Comparison of ENCODE assay signal across 9 cellular contexts in the genomic region with DNA sequence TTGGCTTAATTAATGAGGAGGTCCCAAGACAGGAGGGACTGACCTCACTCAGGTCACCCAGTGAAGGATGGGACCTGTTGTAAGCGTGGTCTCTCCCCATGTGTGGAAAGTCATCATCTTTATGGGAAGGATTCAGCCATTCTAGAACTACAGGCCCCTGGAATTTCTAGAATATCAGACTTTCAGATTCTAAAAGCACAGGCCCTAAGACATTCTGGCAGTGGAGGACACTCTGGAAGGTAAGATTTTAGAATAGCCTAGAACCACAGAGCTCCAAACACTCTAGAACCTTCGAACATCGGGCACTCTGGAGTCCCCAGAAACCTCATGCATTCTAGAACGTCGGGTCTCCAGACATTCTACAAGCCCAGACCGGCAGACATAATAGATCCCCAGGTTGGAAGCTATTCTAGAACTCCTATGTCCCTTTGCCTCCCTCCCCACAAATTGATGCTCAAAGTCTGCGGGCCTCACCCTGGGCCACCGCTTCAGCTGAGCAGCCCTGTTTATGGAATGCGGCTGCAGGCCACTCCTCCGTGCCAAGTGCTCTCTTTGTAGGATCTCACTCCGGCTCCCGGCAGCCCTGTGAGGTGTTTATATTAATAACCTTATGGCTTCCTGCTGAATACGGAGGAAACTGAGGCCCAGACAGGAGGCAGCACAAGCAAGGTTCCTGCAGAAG. TPM values are rescaled to one million over a fixed set of nuclear protein-coding genes. Genes with fewer than 3 reads are reported as not detected.
DNase-seq lines count a peak whose midpoint lies in the region; ATAC-seq and TF ChIP-seq lines count a peak whose summit lies in the region.
"Had no signal": no experiment of that assay in that cellular context is flagged by ENCODE, and none has a peak within 500 bp of the region (broad histone marks: within the 10 kb centered on the region; RNA-seq: fewer than 3 reads in every experiment).

No MANE protein-coding gene starts in this region.

- H3K9me3 ChIP-seq in adipocyte (ENCODE audit: control insufficient read depth, low read length) (no peaks in the 10 kb centered on the region), tibial artery (no peaks in the 10 kb centered on the region)

- in situ Hi-C loops in G401 (cut with HindIII; ENCODE audit: low sequenced_read_pairs): no loop called here

- H3K9ac ChIP-seq in adipocyte (ENCODE audit: low read length): no peak overlapping the region

- H3K27me3 ChIP-seq in adipocyte (replicated peaks; ENCODE audit: control insufficient read depth, insufficient read depth, low read length) (peaks cover 35% of the 10 kb centered on the region), tibial artery (peaks cover 0 to 73% of the 10 kb centered on the region in 2 donors)

- H3K36me3 ChIP-seq in adipocyte (ENCODE audit: control insufficient read depth, insufficient read depth, low read length, severe bottlenecking) (no peaks in the 10 kb centered on the region), tibial artery (no peaks in the 10 kb centered on the region)

- H3K4me1 ChIP-seq in adipocyte (ENCODE audit: control insufficient read depth, insufficient read depth, low read length) (peaks cover 5% of the 10 kb centered on the region), tibial artery (peaks cover 0 to 12% (median 11%) of the 10 kb centered on the region in 4 donors)

- intact Hi-C loops in Right ventricle myocardium superior (cut with DNase I) (no loop called here), Right ventricle myocardium inferior (cut with DNase I) (no loop called here), tibial artery (cut with DNase I; ENCODE audit: low total_unique reads) (no loop called here)

- ATAC-seq in Right ventricle myocardium superior (ENCODE audit: poor library complexity): peak; percentile 34
- no peak for ATAC-seq in Right ventricle myocardium inferior
- no peak for ATAC-seq in GM21723 (IDR thresholded peaks at IDR 0.05; ENCODE audit: unreplicated experiment)
- no peak for ATAC-seq in HG03432 (IDR thresholded peaks at IDR 0.05; ENCODE audit: unreplicated experiment)

- no peak for DNase-seq in Right ventricle myocardium superior
- no peak for DNase-seq in Right ventricle myocardium inferior (ENCODE audit: missing footprints)
- no peak for DNase-seq in adipocyte (ENCODE audit: low read depth)
- DNase-seq in kidney tubule cell (ENCODE audit: low spot score): peak; percentile 25
- DNase-seq in tibial artery: no peak
- DNase-seq in G401 (ENCODE audit: low spot score): no peak

- H3K4me3 ChIP-seq in adipocyte (ENCODE audit: low read length): peak overlapping the region; percentile 76
- H3K4me3 ChIP-seq in tibial artery: peak overlapping the region; percentile 30 to 51

- no peak for TF ChIP-seq CTCF in tibial artery (IDR thresholded peaks at IDR 0.05)

- no peak overlapping the region for H3K27ac ChIP-seq in tibial artery
- H3K27ac ChIP-seq: epithelial cell of prostate had no signal

RNA-seq across cellular contexts. Expression of a gene that starts 1.9 kb away (rescaled TPM):
- total RNA-seq in Right ventricle myocardium superior (not detected), Right ventricle myocardium inferior (not detected)
- not detected in 2 replicates for total RNA-seq in G401 (2014; rRNA removed; shearing (Covaris generic))

RNA-seq across cellular contexts. Expression of a gene that starts 11.7 kb away (rescaled TPM):
- total RNA-seq in Right ventricle myocardium superior (not detected), Right ventricle myocardium inferior (0.32 TPM)
- total RNA-seq in G401 (2014; rRNA removed; shearing (Covaris generic)): not detected in 2 replicates

RNA-seq across cellular contexts. Expression of a gene that starts 19.5 kb away (rescaled TPM):
- total RNA-seq in Right ventricle myocardium superior: not detected
- not detected for total RNA-seq in Right ventricle myocardium inferior
- not detected in 2 replicates for total RNA-seq in G401 (2014; rRNA removed; shearing (Covaris generic))

RNA-seq across cellular contexts. Expression of a gene that starts 38.0 kb away (rescaled TPM):
- total RNA-seq in Right ventricle myocardium superior: not detected
- total RNA-seq in Right ventricle myocardium inferior: not detected
- not detected in 2 replicates for total RNA-seq in G401 (2014; rRNA removed; shearing (Covaris generic))

RNA-seq across cellular contexts. Expression of a gene that starts 45.0 kb away (rescaled TPM):
- total RNA-seq in Right ventricle myocardium superior (not detected), Right ventricle myocardium inferior (not detected)
- total RNA-seq in G401 (2014; rRNA removed; shearing (Covaris generic)): not detected in 2 replicates
